8 cellular contexts compared by ENCODE assay signal in the genomic region with DNA sequence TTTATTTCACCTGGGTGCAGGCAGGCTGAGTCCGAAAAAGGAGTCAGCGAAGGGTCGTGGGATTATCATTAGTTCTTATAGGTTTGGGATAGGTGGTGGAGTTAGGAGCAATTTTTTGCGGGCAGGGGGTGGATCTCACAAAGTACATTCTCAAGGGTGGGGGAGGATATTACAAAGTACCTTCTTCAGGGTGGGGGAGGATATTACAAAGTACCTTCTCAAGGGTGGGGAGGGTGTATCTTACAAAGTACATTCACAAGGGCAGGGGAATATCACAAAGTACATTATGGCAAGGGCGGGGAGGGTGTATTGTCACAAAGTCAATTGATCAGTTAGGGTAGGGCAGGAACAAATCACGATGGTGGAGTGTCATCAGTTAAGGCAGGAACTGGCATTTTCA. TPM values are rescaled to one million over a fixed set of nuclear protein-coding genes. Genes with fewer than 3 reads are reported as not detected.
DNase-seq lines count a peak whose midpoint lies in the region; ATAC-seq, FAIRE-seq and TF ChIP-seq lines count a peak whose summit lies in the region.
"Not testable (repeated sequence)": the region's sequence is repeated elsewhere in the genome, so short reads cannot be mapped to it uniquely, and the experiment has no call there.
"Had no signal": no experiment of that assay in that cellular context is flagged by ENCODE, and none has a peak within 500 bp of the region (broad histone marks: within the 10 kb centered on the region; RNA-seq: fewer than 3 reads in every experiment).

No MANE protein-coding gene starts in this region.

- DNase-seq in CD4-positive, CD25-positive, alpha-beta regulatory T cell; T-cell; activated CD4-positive, alpha-beta T cell treated with anti-CD3 and anti-CD28 coated beads, Interleukin-2, amount 10 ng/mL, durations not matched to agents 24 days and 14 days; activated T-helper 1 cell treated with anti-CD3 and anti-CD28 coated beads, Interleukin-12 subunit alpha, Interleukin-12 subunit beta, Interleukin-2, Interleukin-4 antibody, amounts not matched to agents 30 ng/mL and 10 ng/mL and 1 ng/mL, durations not matched to agents 14 hours and 24 hours and 36 hours (ENCODE audit: low spot score); GM12878 (ENCODE audit: low read depth, low spot score); endothelial cell (ENCODE audit: low spot score); neural progenitor cell (ENCODE audit: low spot score): not testable (repeated sequence)

- intact Hi-C loops in activated CD4-positive, alpha-beta T cell treated with anti-CD3 and anti-CD28 coated beads, Interleukin-2, amount 10 ng/mL, durations not matched to agents 24 days and 14 days (cut with micrococcal nuclease); activated T-helper 1 cell treated with anti-CD3 and anti-CD28 coated beads, Interleukin-12 subunit alpha, Interleukin-12 subunit beta, Interleukin-2, Interleukin-4 antibody, amounts not matched to agents 30 ng/mL and 10 ng/mL and 1 ng/mL, durations not matched to agents 14 hours and 24 hours and 36 hours (cut with micrococcal nuclease); GM12878 (cut with micrococcal nuclease; ENCODE audit: unreplicated experiment): not testable (repeated sequence)

- not testable (repeated sequence) for H3K4me2 ChIP-seq in GM12878 (ENCODE audit: control insufficient read depth, insufficient read depth); neural progenitor cell

- H3K4me1 ChIP-seq in CD4-positive, CD25-positive, alpha-beta regulatory T cell (ENCODE audit: control insufficient read depth, insufficient read depth, low read length, poor library complexity, severe bottlenecking): peaks cover 11% of the 10 kb centered on the region
- not testable (repeated sequence) for H3K4me1 ChIP-seq in GM12878 (ENCODE audit: control insufficient read depth, insufficient read depth, low read length)
- H3K4me1 ChIP-seq in neural progenitor cell: peaks cover 14% of the 10 kb centered on the region

- peaks cover 24% of the 10 kb centered on the region for H3F3A ChIP-seq in neural progenitor cell (ENCODE audit: low read depth)

- H3K36me3 ChIP-seq in CD4-positive, CD25-positive, alpha-beta regulatory T cell (ENCODE audit: control insufficient read depth, insufficient read depth, low read length): peaks cover 80% of the 10 kb centered on the region
- peaks cover 17 to 34% of the 10 kb centered on the region in 2 experiments for H3K36me3 ChIP-seq in GM12878 (ENCODE audit: control insufficient read depth in 2 of 2, insufficient read depth in 2 of 2, low read length in 1 of 2)
- H3K36me3 ChIP-seq in neural progenitor cell: not testable (repeated sequence)

- peaks cover 69% of the 10 kb centered on the region for H3K36me3 Mint-ChIP-seq in CD4-positive, CD25-positive, alpha-beta regulatory T cell
- H3K36me3 Mint-ChIP-seq in T-cell (peaks cover 62% of the 10 kb centered on the region), endothelial cell (ENCODE audit: low read depth, unreplicated experiment) (peaks cover 54% of the 10 kb centered on the region), neural progenitor cell (peaks cover 37% of the 10 kb centered on the region)
- peaks cover 74% of the 10 kb centered on the region for H3K36me3 Mint-ChIP-seq in activated CD4-positive, alpha-beta T cell treated with anti-CD3 and anti-CD28 coated beads, Interleukin-2, amount 10 ng/mL, durations not matched to agents 24 days and 14 days (ENCODE audit: low read depth)
- H3K36me3 Mint-ChIP-seq in activated T-helper 1 cell treated with anti-CD3 and anti-CD28 coated beads, Interleukin-12 subunit alpha, Interleukin-12 subunit beta, Interleukin-2, Interleukin-4 antibody, amounts not matched to agents 30 ng/mL and 10 ng/mL and 1 ng/mL, durations not matched to agents 14 hours and 24 hours and 36 hours (ENCODE audit: low read depth): peaks cover 59% of the 10 kb centered on the region

- H4K20me1 ChIP-seq in GM12878 (ENCODE audit: control insufficient read depth, insufficient read depth); neural progenitor cell (ENCODE audit: low read depth): not testable (repeated sequence)

- H2AFZ ChIP-seq in GM12878 (ENCODE audit: control insufficient read depth, low read depth, low read length); neural progenitor cell (replicated peaks): not testable (repeated sequence)

- H3K9me3 ChIP-seq in CD4-positive, CD25-positive, alpha-beta regulatory T cell (ENCODE audit: control insufficient read depth in 2 of 2, low read length in 2 of 2); GM12878 (replicated peaks; ENCODE audit: control insufficient read depth, insufficient read depth, low read length); neural progenitor cell (ENCODE audit: low read depth): not testable (repeated sequence)

- not testable (repeated sequence) for FAIRE-seq in GM12878 (lab: Jason Lieb, UNC)

- POLR2A ChIA-PET in T-cell (lab: Charles Lee): not testable (repeated sequence)
- POLR2A ChIA-PET in GM12878 (lab: Charles Lee): interaction anchor here (0.6 kb wide), 1 partner anchor 268 kb away, joined by 3 read pairs; no protein-coding TSS in a partner anchor

- not testable (repeated sequence) for H3K4me3 Mint-ChIP-seq in CD4-positive, CD25-positive, alpha-beta regulatory T cell; T-cell; activated T-helper 1 cell treated with anti-CD3 and anti-CD28 coated beads, Interleukin-12 subunit alpha, Interleukin-12 subunit beta, Interleukin-2, Interleukin-4 antibody, amounts not matched to agents 30 ng/mL and 10 ng/mL and 1 ng/mL, durations not matched to agents 14 hours and 24 hours and 36 hours; neural progenitor cell
- H3K4me3 Mint-ChIP-seq in activated CD4-positive, alpha-beta T cell treated with anti-CD3 and anti-CD28 coated beads, Interleukin-2, amount 10 ng/mL, durations not matched to agents 24 days and 14 days: peak overlapping the region; percentile 23
- H3K4me3 Mint-ChIP-seq in endothelial cell (ENCODE audit: unreplicated experiment): peak overlapping the region; percentile 59

- peaks cover 0 to 28% (median 12%) of the 10 kb centered on the region in 4 donors for H3K4me1 Mint-ChIP-seq in CD4-positive, CD25-positive, alpha-beta regulatory T cell
- peaks cover 14 to 32% (median 17%) of the 10 kb centered on the region in 3 donors for H3K4me1 Mint-ChIP-seq in T-cell
- peaks cover 57% of the 10 kb centered on the region for H3K4me1 Mint-ChIP-seq in activated CD4-positive, alpha-beta T cell treated with anti-CD3 and anti-CD28 coated beads, Interleukin-2, amount 10 ng/mL, durations not matched to agents 24 days and 14 days
- peaks cover 65% of the 10 kb centered on the region for H3K4me1 Mint-ChIP-seq in activated T-helper 1 cell treated with anti-CD3 and anti-CD28 coated beads, Interleukin-12 subunit alpha, Interleukin-12 subunit beta, Interleukin-2, Interleukin-4 antibody, amounts not matched to agents 30 ng/mL and 10 ng/mL and 1 ng/mL, durations not matched to agents 14 hours and 24 hours and 36 hours (ENCODE audit: low read depth)
- peaks cover 30% of the 10 kb centered on the region for H3K4me1 Mint-ChIP-seq in endothelial cell (ENCODE audit: unreplicated experiment)
- H3K4me1 Mint-ChIP-seq in neural progenitor cell: peaks cover 24% of the 10 kb centered on the region

- TF ChIP-seq CTCF in GM12878 (IDR thresholded peaks at IDR 0.05 in 2 of 3, conservative IDR thresholded peaks at IDR 0.05 in 1 of 3; ENCODE audit: control insufficient read depth in 2 of 3, extremely low read depth in 1 of 3, insufficient read depth in 1 of 3, low read depth in 3 of 3, low read length in 3 of 3); endothelial cell (IDR thresholded peaks at IDR 0.05; ENCODE audit: unreplicated experiment); neural progenitor cell (IDR thresholded peaks at IDR 0.05): not testable (repeated sequence)

- ATAC-seq in CD4-positive, CD25-positive, alpha-beta regulatory T cell (ENCODE audit: low read depth in 2 of 2); T-cell (replicated peaks in 1 of 4); GM12878: not testable (repeated sequence)

- peak overlapping the region; percentile 7 to 69 (median 42) for H3K27ac Mint-ChIP-seq in CD4-positive, CD25-positive, alpha-beta regulatory T cell
- H3K27ac Mint-ChIP-seq in T-cell: peak overlapping the region; percentile 55
- peak overlapping the region; percentile 54 for H3K27ac Mint-ChIP-seq in activated CD4-positive, alpha-beta T cell treated with anti-CD3 and anti-CD28 coated beads, Interleukin-2, amount 10 ng/mL, durations not matched to agents 24 days and 14 days
- H3K27ac Mint-ChIP-seq in activated T-helper 1 cell treated with anti-CD3 and anti-CD28 coated beads, Interleukin-12 subunit alpha, Interleukin-12 subunit beta, Interleukin-2, Interleukin-4 antibody, amounts not matched to agents 30 ng/mL and 10 ng/mL and 1 ng/mL, durations not matched to agents 14 hours and 24 hours and 36 hours: peak overlapping the region; percentile 11
- H3K27ac Mint-ChIP-seq in endothelial cell (ENCODE audit: unreplicated experiment): peak overlapping the region; percentile 93
- peak overlapping the region; percentile 44 for H3K27ac Mint-ChIP-seq in neural progenitor cell

- not testable (repeated sequence) for H3K27me3 Mint-ChIP-seq in CD4-positive, CD25-positive, alpha-beta regulatory T cell; T-cell; activated CD4-positive, alpha-beta T cell treated with anti-CD3 and anti-CD28 coated beads, Interleukin-2, amount 10 ng/mL, durations not matched to agents 24 days and 14 days; activated T-helper 1 cell treated with anti-CD3 and anti-CD28 coated beads, Interleukin-12 subunit alpha, Interleukin-12 subunit beta, Interleukin-2, Interleukin-4 antibody, amounts not matched to agents 30 ng/mL and 10 ng/mL and 1 ng/mL, durations not matched to agents 14 hours and 24 hours and 36 hours (ENCODE audit: insufficient read depth); neural progenitor cell (ENCODE audit: insufficient read depth, low read depth)
- peaks cover 12% of the 10 kb centered on the region for H3K27me3 Mint-ChIP-seq in endothelial cell (ENCODE audit: unreplicated experiment)

- H3K4me3 ChIP-seq in CD4-positive, CD25-positive, alpha-beta regulatory T cell (ENCODE audit: low read depth, low read length); GM12878; neural progenitor cell: not testable (repeated sequence)

- in situ Hi-C loops in GM12878 (cut with MboI): not testable (repeated sequence)

- CTCF ChIA-PET in T-cell (lab: Charles Lee): interaction anchor here in 1 of 2 donors (0.5 kb wide), 1 partner anchor 28 kb away, joined by 4 read pairs; no protein-coding TSS in a partner anchor
- CTCF ChIA-PET in GM12878 (lab: Yijun Ruan, JAX): interaction anchor here (0.6 kb wide), 1 partner anchor 26 kb away, joined by 3 read pairs; no protein-coding TSS in a partner anchor

- not testable (repeated sequence) for H3K27me3 ChIP-seq in CD4-positive, CD25-positive, alpha-beta regulatory T cell (ENCODE audit: control insufficient read depth, insufficient read depth, low read length); GM12878 (replicated peaks in 1 of 2; ENCODE audit: control insufficient read depth in 2 of 2, insufficient read depth in 2 of 2, low read length in 1 of 2); neural progenitor cell

- 98% methylated on average over 6 of the region's 6 CpGs for WGBS in GM12878 (ENCODE audit: insufficient coverage, insufficient replicate concordance, low lambda C conversion rate, missing lambda C conversion rate)

- H3K9ac ChIP-seq in GM12878 (ENCODE audit: control insufficient read depth, insufficient read depth, low read length); neural progenitor cell: not testable (repeated sequence)

- not testable (repeated sequence) for H3K9me3 Mint-ChIP-seq in CD4-positive, CD25-positive, alpha-beta regulatory T cell; T-cell; activated CD4-positive, alpha-beta T cell treated with anti-CD3 and anti-CD28 coated beads, Interleukin-2, amount 10 ng/mL, durations not matched to agents 24 days and 14 days; activated T-helper 1 cell treated with anti-CD3 and anti-CD28 coated beads, Interleukin-12 subunit alpha, Interleukin-12 subunit beta, Interleukin-2, Interleukin-4 antibody, amounts not matched to agents 30 ng/mL and 10 ng/mL and 1 ng/mL, durations not matched to agents 14 hours and 24 hours and 36 hours; endothelial cell (ENCODE audit: unreplicated experiment)
- H3K9me3 Mint-ChIP-seq in neural progenitor cell: peaks cover 12% of the 10 kb centered on the region

- RAD21 ChIA-PET in GM12878 (lab: Charles Lee; ENCODE audit: unreplicated experiment): not testable (repeated sequence)

- TF ChIP-seq RAD21 in GM12878 (IDR thresholded peaks at IDR 0.05; ENCODE audit: insufficient read depth, low read depth, low read length): not testable (repeated sequence)

- H3K27ac ChIP-seq in CD4-positive, CD25-positive, alpha-beta regulatory T cell (ENCODE audit: insufficient read depth, low read length, poor library complexity, severe bottlenecking); GM12878 (ENCODE audit: control insufficient read depth, insufficient read depth); neural progenitor cell: not testable (repeated sequence)

- not testable (repeated sequence) for TF ChIP-seq POLR2A in GM12878 (IDR thresholded peaks at IDR 0.05; ENCODE audit: low read depth, low read length)

- H3K79me2 ChIP-seq in GM12878 (ENCODE audit: control insufficient read depth, insufficient read depth, low read length); neural progenitor cell (ENCODE audit: low read depth): not testable (repeated sequence)

- SMC1A ChIA-PET in GM12878 (lab: Charles Lee; ENCODE audit: uncharacterized antibody, unreplicated experiment): not testable (repeated sequence)

- not testable (repeated sequence) for TF ChIP-seq EP300 in GM12878 (IDR thresholded peaks at IDR 0.05; ENCODE audit: borderline replicate concordance in 1 of 2, control insufficient read depth in 1 of 2, low read depth in 2 of 2, low read length in 2 of 2)

- BruUV-seq in GM12878 (replicated peaks; lab: Mats Ljungman, UMichigan): not testable (repeated sequence)

RNA-seq across cellular contexts. Expression of gene GPR68, which starts 43.7 kb away (rescaled TPM):
- total RNA-seq in CD4-positive, CD25-positive, alpha-beta regulatory T cell: 18.8 TPM
- polyA plus RNA-seq in CD4-positive, CD25-positive, alpha-beta regulatory T cell: 10 to 100 TPM in 2 of 4 donors, 1 to 10 TPM in 2; 8.5 to 19.1 (median 11.0) TPM
- total RNA-seq in T-cell (10 to 100 TPM in 3 of 5 donors, 1 to 10 TPM in 2; 3.0 to 16.4 (median 10.0) TPM), GM12878 (2014; rRNA removed) (2.2 and 3.1 TPM in 2 replicates), GM12878 (2014; rRNA removed; fragmentation: Illumina TruSeq; extraction: Trizol) (0.76 and 1.1 TPM in 2 replicates), GM12878 (2021) (2.1 and 2.4 TPM in 2 replicates), endothelial cell (ENCODE audit: unreplicated experiment) (5.4 TPM), neural progenitor cell (ENCODE audit: low replicate concordance) (0.84 TPM in 1 of 2 replicates, not detected in the other)
- 4.6 and 4.9 TPM in 2 replicates for total RNA-seq in activated CD4-positive, alpha-beta T cell treated with anti-CD3 and anti-CD28 coated beads, Interleukin-2, amount 10 ng/mL, durations not matched to agents 24 days and 14 days
- total RNA-seq in activated T-helper 1 cell treated with anti-CD3 and anti-CD28 coated beads, Interleukin-12 subunit alpha, Interleukin-12 subunit beta, Interleukin-2, Interleukin-4 antibody, amounts not matched to agents 30 ng/mL and 10 ng/mL and 1 ng/mL, durations not matched to agents 14 hours and 24 hours and 36 hours: 4.5 and 5.4 TPM in 2 replicates
- 1.0 TPM in 2 replicates for total RNA-seq in GM12878 (2013; cell fraction: nucleolus; rRNA removed)
- polyA plus RNA-seq in GM12878 (2011; ENCODE audit: low read depth): 0.76 TPM
- polyA plus RNA-seq in GM12878 (2011; rRNA removed) (1.9 and 3.0 TPM in 2 replicates), GM12878 (2014; fragmentation: Illumina TruSeq; extraction: Trizol) (1.1 and 1.2 TPM in 2 replicates), GM12878 (2014; fragmentation: Nextera tagmentation; extraction: Ambion mirVana) (under 1 TPM; 0.06 to 0.35 TPM), GM12878 (2014; rRNA removed) (2.7 and 3.4 TPM in 2 replicates), GM12878 (2016; fragmentation: Nextera tagmentation; extraction: Ambion mirVana) (1 to 10 TPM; 1.8 TPM)
- 8.1 and 9.1 TPM in 2 replicates for polyA plus RNA-seq in GM12878 (2011; cell fraction: cytosol; rRNA removed)
- 7.7 and 8.0 TPM in 2 replicates for polyA plus RNA-seq in GM12878 (2011; cell fraction: nucleus; rRNA removed)
- 1.1 and 1.3 TPM in 2 replicates for polyA plus RNA-seq in GM12878 (2012)
- 2.8 and 6.9 TPM in 2 replicates for polyA minus RNA-seq in GM12878 (2011; rRNA and poly(A)+ RNA removed)
- polyA minus RNA-seq in GM12878 (2011; cell fraction: cytosol; rRNA and poly(A)+ RNA removed): 1.2 and 3.3 TPM in 2 replicates
- 1.6 and 1.7 TPM in 2 replicates for polyA minus RNA-seq in GM12878 (2011; cell fraction: nucleus; rRNA and poly(A)+ RNA removed)
- total RNA-seq: Calu3 had no signal

Comparison
In these comparisons a context has a peak if more than half of its experiments do, and no peak if none do; other contexts are left out.
1. H3K27ac Mint-ChIP-seq: peak in every context shown above with its lines; median percentile 93 in endothelial cell; 55 in T-cell; 54 in activated CD4-positive, alpha-beta T cell treated with anti-CD3 and anti-CD28 coated beads, Interleukin-2, amount 10 ng/mL, durations not matched to agents 24 days and 14 days; 44 in neural progenitor cell; 42 in CD4-positive, CD25-positive, alpha-beta regulatory T cell; 11 in activated T-helper 1 cell treated with anti-CD3 and anti-CD28 coated beads, Interleukin-12 subunit alpha, Interleukin-12 subunit beta, Interleukin-2, Interleukin-4 antibody, amounts not matched to agents 30 ng/mL and 10 ng/mL and 1 ng/mL, durations not matched to agents 14 hours and 24 hours and 36 hours.